27 cellular contexts compared by ENCODE assay signal in genomic region chr3:42892169-42892568, GRCh38. TPM values are rescaled to one million over a fixed set of nuclear protein-coding genes. Genes with fewer than 3 reads are reported as not detected.
"Had no signal": no experiment of that assay in that cellular context is flagged by ENCODE, and none has a peak within 500 bp of the region (broad histone marks: within the 10 kb centered on the region; RNA-seq: fewer than 3 reads in every experiment).

No MANE protein-coding gene starts in this region.

- H3K4me1 Mint-ChIP-seq: T-cell had no signal

- H3K4me3 ChIP-seq: ascending aorta, breast epithelium, esophagus muscularis mucosa, hepatocyte, lung, tibial artery had no signal

- H3K4me2 ChIP-seq: hepatocyte had no signal

- H3K27ac Mint-ChIP-seq: activated CD4-positive, alpha-beta T cell treated with anti-CD3 and anti-CD28 coated beads, Interleukin-2, amount 10 ng/mL, durations not matched to agents 24 days and 14 days; activated CD8-positive, alpha-beta T cell treated with anti-CD3 and anti-CD28 coated beads for 36 hours; activated naive CD4-positive, alpha-beta T cell treated with anti-CD3 and anti-CD28 coated beads, Interleukin-2, amount 10 ng/mL, durations not matched to agents 7 days and 5 days; activated T-cell treated with anti-CD3 and anti-CD28 coated beads, Interleukin-2, amount 50 U/mL, for 24 hours; T-cell had no signal

- H3K79me2 ChIP-seq: hepatocyte had no signal

- H3K9me3 ChIP-seq: ascending aorta, breast epithelium, esophagus muscularis mucosa, tibial artery had no signal

- DNase-seq: activated CD4-positive, alpha-beta T cell treated with anti-CD3 and anti-CD28 coated beads, Interleukin-2, amount 10 ng/mL, durations not matched to agents 24 days and 14 days; activated CD4-positive, CD25-positive, alpha-beta regulatory T cell; activated CD8-positive, alpha-beta T cell treated with anti-CD3 and anti-CD28 coated beads for 36 hours; activated naive CD4-positive, alpha-beta T cell treated with anti-CD3 and anti-CD28 coated beads, Interleukin-2, amount 10 ng/mL, durations not matched to agents 7 days and 5 days; activated T-cell treated with anti-CD3 and anti-CD28 coated beads, Interleukin-2, amount 50 U/mL, for 24 hours; cerebellar nuclear complex; cortex of kidney; effector CD4-positive, alpha-beta T cell; kidney; occipital lobe; retina; stimulated activated CD4-positive, alpha-beta T cell treated with anti-CD3 and anti-CD28 coated beads, Interleukin-12 subunit alpha, Interleukin-12 subunit beta, amount 100 ng/mL, for 4 hours; stimulated activated CD4-positive, alpha-beta T cell treated with anti-CD3 and anti-CD28 coated beads, Interleukin-1b, Interleukin-23, amount 100 ng/mL, for 48 hours; stimulated activated CD8-positive, alpha-beta memory T cell treated with anti-CD3 and anti-CD28 coated beads, Interleukin-4, amount 100 ng/mL, for 48 hours; stimulated activated naive CD4-positive, alpha-beta T cell treated with Interleukin-2 at 50 U/mL for 16 hours; substantia nigra; T-cell; tibial artery had no signal

- H2AFZ ChIP-seq: hepatocyte had no signal

- H3K4me1 ChIP-seq: ascending aorta, breast epithelium, esophagus muscularis mucosa, tibial artery had no signal

- H3K27me3 ChIP-seq: ascending aorta, breast epithelium, esophagus muscularis mucosa, hepatocyte, tibial artery had no signal

- H3K9me3 Mint-ChIP-seq: activated CD4-positive, alpha-beta T cell treated with anti-CD3 and anti-CD28 coated beads, Interleukin-2, amount 10 ng/mL, durations not matched to agents 24 days and 14 days; activated CD8-positive, alpha-beta T cell treated with anti-CD3 and anti-CD28 coated beads for 36 hours; activated naive CD4-positive, alpha-beta T cell treated with anti-CD3 and anti-CD28 coated beads, Interleukin-2, amount 10 ng/mL, durations not matched to agents 7 days and 5 days; activated T-cell treated with anti-CD3 and anti-CD28 coated beads, Interleukin-2, amount 50 U/mL, for 24 hours; T-cell had no signal

- H3K36me3 Mint-ChIP-seq: activated naive CD4-positive, alpha-beta T cell treated with anti-CD3 and anti-CD28 coated beads, Interleukin-2, amount 10 ng/mL, durations not matched to agents 7 days and 5 days; T-cell had no signal

- H3K4me3 Mint-ChIP-seq: activated CD4-positive, alpha-beta T cell treated with anti-CD3 and anti-CD28 coated beads, Interleukin-2, amount 10 ng/mL, durations not matched to agents 24 days and 14 days; activated CD8-positive, alpha-beta T cell treated with anti-CD3 and anti-CD28 coated beads for 36 hours; activated naive CD4-positive, alpha-beta T cell treated with anti-CD3 and anti-CD28 coated beads, Interleukin-2, amount 10 ng/mL, durations not matched to agents 7 days and 5 days; activated T-cell treated with anti-CD3 and anti-CD28 coated beads, Interleukin-2, amount 50 U/mL, for 24 hours; T-cell had no signal

- H3K36me3 ChIP-seq: ascending aorta, breast epithelium, esophagus muscularis mucosa, tibial artery had no signal

- H3K27ac ChIP-seq: ascending aorta, breast epithelium, esophagus muscularis mucosa, hepatocyte, tibial artery had no signal

- ATAC-seq: activated CD8-positive, alpha-beta T cell treated with anti-CD3 and anti-CD28 coated beads for 36 hours; left lobe of liver; T-cell had no signal

RNA-seq across cellular contexts. Expression of gene ZNF662, which starts 13.8 kb away (rescaled TPM):
- polyA plus RNA-seq: hepatocyte, neural cell had no signal

RNA-seq across cellular contexts. Expression of gene CYP8B1, which starts 16.5 kb away (rescaled TPM):
- total RNA-seq: activated CD4-positive, alpha-beta T cell treated with anti-CD3 and anti-CD28 coated beads, Interleukin-2, amount 10 ng/mL, durations not matched to agents 24 days and 14 days; activated CD8-positive, alpha-beta T cell treated with anti-CD3 and anti-CD28 coated beads for 36 hours; breast epithelium; endothelial cell of umbilical vein; esophagus muscularis mucosa; myocyte; occipital lobe had no signal
- polyA plus RNA-seq: endothelial cell of umbilical vein, neural cell had no signal
